ENCODE assay signal across 8 cellular contexts in genomic region chr15:64596701-64597468, GRCh38.
DNase-seq lines count a peak whose midpoint lies in the region; ATAC-seq and TF ChIP-seq lines count a peak whose summit lies in the region.

No MANE protein-coding gene starts in this region.

- no peaks in the 10 kb centered on the region for H3K9me3 Mint-ChIP-seq in CD8-positive, alpha-beta T cell
- no peaks in the 10 kb centered on the region for H3K9me3 Mint-ChIP-seq in activated naive CD8-positive, alpha-beta T cell (ENCODE audit: low read depth)
- no peaks in the 10 kb centered on the region for H3K9me3 Mint-ChIP-seq in stimulated activated effector memory CD8-positive, alpha-beta T cell treated with anti-CD3 and anti-CD28 coated beads, Interleukin-12 subunit alpha, Interleukin-12 subunit beta, amount 100 ng/mL, for 72 hours

- ATAC-seq in CD8-positive, alpha-beta T cell, result peak; percentile 71
- peak; percentile 53 for ATAC-seq in GM21737 (IDR thresholded peaks at IDR 0.05; ENCODE audit: unreplicated experiment)
- ATAC-seq in stimulated activated effector memory CD8-positive, alpha-beta T cell treated with anti-CD3 and anti-CD28 coated beads, Interleukin-12 subunit alpha, Interleukin-12 subunit beta, amount 100 ng/mL, for 72 hours, result peak; percentile 72
- ATAC-seq in GM18511 (IDR thresholded peaks at IDR 0.05; ENCODE audit: unreplicated experiment), result no peak
- no peak for ATAC-seq in HG03280 (IDR thresholded peaks at IDR 0.05; ENCODE audit: unreplicated experiment)

- no peak for TF ChIP-seq CTCF in CD8-positive, alpha-beta T cell (IDR thresholded peaks at IDR 0.05)

- peak in 3 of 7 experiments; percentile 12 to 27 (median 22) for DNase-seq in CD8-positive, alpha-beta T cell
- DNase-seq in NCI-H2196 treated with DMSO at 0.1 percent for 48 hours (lab: John Stamatoyannopoulos, UW; ENCODE audit: unreplicated experiment), result peak; percentile 46
- DNase-seq in iPS DF 19.7 (ENCODE audit: low read depth, low spot score), result peak; percentile 78
- peak in 1 of 2 donors; percentile 56 for DNase-seq in stimulated activated effector memory CD8-positive, alpha-beta T cell treated with anti-CD3 and anti-CD28 coated beads, Interleukin-12 subunit alpha, Interleukin-12 subunit beta, amount 100 ng/mL, for 72 hours (ENCODE audit: low spot score in 2 of 2)

- H3K9me3 ChIP-seq in CD8-positive, alpha-beta T cell (ENCODE audit: low read length), result no peaks in the 10 kb centered on the region

- H3K27me3 Mint-ChIP-seq in CD8-positive, alpha-beta T cell (ENCODE audit: low read depth), result no peaks in the 10 kb centered on the region
- H3K27me3 Mint-ChIP-seq in activated naive CD8-positive, alpha-beta T cell, result no peaks in the 10 kb centered on the region

- POLR2A ChIA-PET in CD8-positive, alpha-beta T cell (lab: Charles Lee), result interaction anchor here (0.6 to 2.4 kb wide), 7 partner anchors 20 to 82 kb away, joined by 3 to 6 read pairs (median 4); no protein-coding TSS in a partner anchor

- CTCF ChIA-PET in CD8-positive, alpha-beta T cell (lab: Charles Lee), result interaction anchor here (1.2 to 1.3 kb wide), 2 partner anchors 57 to 90 kb away, joined by 3 read pairs; no protein-coding TSS in a partner anchor

- intact Hi-C loops in CD8-positive, alpha-beta T cell (cut with DNase I, micrococcal nuclease), result loop anchor here in 1 of 2 experiments (2.0 kb wide), 1 partner anchor 26 kb away; no protein-coding TSS in a partner anchor

- no peaks in the 10 kb centered on the region for H3K27me3 ChIP-seq in CD8-positive, alpha-beta T cell (ENCODE audit: insufficient read depth, low read length)

- peak overlapping the region; percentile 36 for H3K4me3 ChIP-seq in CD8-positive, alpha-beta T cell (ENCODE audit: low read depth, low read length)

- H3K36me3 Mint-ChIP-seq in CD8-positive, alpha-beta T cell, result no peaks in the 10 kb centered on the region
- H3K36me3 Mint-ChIP-seq in activated naive CD8-positive, alpha-beta T cell, result no peaks in the 10 kb centered on the region
- H3K36me3 Mint-ChIP-seq in stimulated activated effector memory CD8-positive, alpha-beta T cell treated with anti-CD3 and anti-CD28 coated beads, Interleukin-12 subunit alpha, Interleukin-12 subunit beta, amount 100 ng/mL, for 72 hours, result no peaks in the 10 kb centered on the region

- H3K4me1 ChIP-seq in CD8-positive, alpha-beta T cell (ENCODE audit: insufficient read depth, low read length), result peaks cover 60% of the 10 kb centered on the region

- peak overlapping the region; percentile 65 for H3K27ac ChIP-seq in CD8-positive, alpha-beta T cell (ENCODE audit: low read depth, low read length)

- H3K4me3 Mint-ChIP-seq in CD8-positive, alpha-beta T cell, result peak overlapping the region; percentile 84
- H3K4me3 Mint-ChIP-seq in activated naive CD8-positive, alpha-beta T cell, result peak overlapping the region; percentile 78
- peak overlapping the region; percentile 72 for H3K4me3 Mint-ChIP-seq in stimulated activated effector memory CD8-positive, alpha-beta T cell treated with anti-CD3 and anti-CD28 coated beads, Interleukin-12 subunit alpha, Interleukin-12 subunit beta, amount 100 ng/mL, for 72 hours

- no peaks in the 10 kb centered on the region for H3K36me3 ChIP-seq in CD8-positive, alpha-beta T cell (ENCODE audit: insufficient read depth, low read length)

- peak overlapping the region; percentile 93 for H3K27ac Mint-ChIP-seq in CD8-positive, alpha-beta T cell
- peak overlapping the region; percentile 88 for H3K27ac Mint-ChIP-seq in activated naive CD8-positive, alpha-beta T cell
- H3K27ac Mint-ChIP-seq in stimulated activated effector memory CD8-positive, alpha-beta T cell treated with anti-CD3 and anti-CD28 coated beads, Interleukin-12 subunit alpha, Interleukin-12 subunit beta, amount 100 ng/mL, for 72 hours, result peak overlapping the region; percentile 97

- H3K4me1 Mint-ChIP-seq in CD8-positive, alpha-beta T cell (ENCODE audit: low read depth), result peaks cover 67% of the 10 kb centered on the region
- H3K4me1 Mint-ChIP-seq in activated naive CD8-positive, alpha-beta T cell (ENCODE audit: low read depth), result peaks cover 61% of the 10 kb centered on the region
- H3K4me1 Mint-ChIP-seq in stimulated activated effector memory CD8-positive, alpha-beta T cell treated with anti-CD3 and anti-CD28 coated beads, Interleukin-12 subunit alpha, Interleukin-12 subunit beta, amount 100 ng/mL, for 72 hours, result peaks cover 39% of the 10 kb centered on the region

Comparison
In these comparisons a context has a peak if more than half of its experiments do, and no peak if none do; other contexts are left out.
1. ATAC-seq: peak in CD8-positive, alpha-beta T cell (single experiment), GM21737 (single experiment) and stimulated activated effector memory CD8-positive, alpha-beta T cell treated with anti-CD3 and anti-CD28 coated beads, Interleukin-12 subunit alpha, Interleukin-12 subunit beta, amount 100 ng/mL, for 72 hours (single experiment); none in GM18511 (single experiment) and HG03280 (single experiment).
2. Peak in every context shown above with its lines, with median percentiles within 50 percentile points of each other: H3K27ac Mint-ChIP-seq and H3K4me3 Mint-ChIP-seq.